14 cellular contexts compared by ENCODE assay signal in the genomic region with DNA sequence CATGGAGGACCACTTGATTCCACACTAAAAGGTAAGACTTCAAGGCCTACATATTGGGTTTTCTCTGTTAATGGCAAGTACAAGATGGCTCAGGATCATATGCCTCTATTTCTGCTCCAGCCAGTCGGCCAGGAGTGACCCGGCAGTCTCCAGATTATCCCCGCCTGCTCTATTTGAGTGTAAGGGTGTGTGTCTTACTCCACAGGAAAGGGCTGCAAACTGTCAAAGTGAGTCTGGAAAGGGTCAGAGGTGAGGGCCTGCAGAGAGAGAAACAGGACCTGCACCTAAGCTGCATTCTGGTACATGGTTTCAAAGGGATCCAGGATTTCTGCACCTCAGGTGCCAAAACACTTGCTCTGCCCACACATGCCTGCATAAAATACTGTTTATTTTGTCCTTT.
"Had no signal": no experiment of that assay in that cellular context is flagged by ENCODE, and none has a peak within 500 bp of the region (broad histone marks: within the 10 kb centered on the region; RNA-seq: fewer than 3 reads in every experiment).

No MANE protein-coding gene starts in this region.

- H3K27ac Mint-ChIP-seq: T-helper 17 cell, type B pancreatic cell had no signal

- ATAC-seq: esophagus mucosa, psoas muscle, T-helper 17 cell had no signal

- H3K27me3 Mint-ChIP-seq: naive B cell, T-helper 17 cell, type B pancreatic cell had no signal

- DNase-seq: activated CD4-positive, alpha-beta T cell treated with anti-CD3 and anti-CD28 coated beads, Interleukin-2, amount 50 U/mL, for 4 hours; activated naive CD4-positive, alpha-beta T cell treated with anti-CD3 and anti-CD28 coated beads, Interleukin-2, amount 50 U/mL, for 16 hours; amygdala; brain microvascular endothelial cell; dermis blood vessel endothelial cell; hippocampal formation; kidney glomerular epithelial cell; naive B cell; psoas muscle; stimulated activated CD4-positive, alpha-beta T cell treated with anti-CD3 and anti-CD28 coated beads, Interleukin-2, amount 100 ng/mL, for 24 hours; stimulated activated naive CD4-positive, alpha-beta T cell treated with Interleukin-2 at 50 U/mL for 16 hours; T-helper 17 cell had no signal

- H3K9me3 Mint-ChIP-seq: naive B cell, type B pancreatic cell had no signal

- H3K4me3 Mint-ChIP-seq: naive B cell, T-helper 17 cell, type B pancreatic cell had no signal
